In genomic region chr1:164949758-164950452, GRCh38 we compare ENCODE assay signal across 18 cellular contexts.
A peak's percentile ranks its signal among the peaks of the same experiment; 100 is the strongest.
DNase-seq lines count a peak whose midpoint lies in the region; ATAC-seq and TF ChIP-seq lines count a peak whose summit lies in the region.
"Had no signal": no experiment of that assay in that cellular context is flagged by ENCODE, and none has a peak within 500 bp of the region (broad histone marks: within the 10 kb centered on the region; RNA-seq: fewer than 3 reads in every experiment).

No MANE protein-coding gene starts in this region.

- H3K36me3 ChIP-seq in HCT116 (ENCODE audit: control insufficient read depth in 1 of 2, insufficient read depth in 2 of 2, low read length in 2 of 2) (no peaks in the 10 kb centered on the region), endodermal cell (ENCODE audit: control insufficient read depth, insufficient read depth, low read length) (no peaks in the 10 kb centered on the region), neural cell (ENCODE audit: insufficient read depth, low read length) (no peaks in the 10 kb centered on the region), ovary (no peaks in the 10 kb centered on the region)
- H3K36me3 ChIP-seq: HAP-1 had no signal

- RAD21 ChIA-PET in HCT116 (lab: Charles Lee; ENCODE audit: low non-redundant PET in 1 of 2, low total read pairs in 2 of 2, uncharacterized antibody in 2 of 2, unreplicated experiment in 2 of 2), result no interaction called here

- H3K4me3 ChIP-seq in HCT116 (replicated peaks in 1 of 2; ENCODE audit: low read depth in 1 of 2, low read length in 2 of 2) (no peak overlapping the region), endodermal cell (ENCODE audit: low read length) (no peak overlapping the region), neural cell (ENCODE audit: low read length) (peak overlapping the region; percentile 28), ovary (no peak overlapping the region)
- H3K4me3 ChIP-seq: HAP-1, PC-9, SK-N-MC had no signal

- H3K4me2 ChIP-seq in HCT116 (ENCODE audit: low read length) (no peak overlapping the region), neural cell (ENCODE audit: low read length) (no peak overlapping the region)
- H3K4me2 ChIP-seq: PC-9 had no signal

- no peak overlapping the region for H3K4me3 Mint-ChIP-seq in endodermal cell
- no peak overlapping the region for H3K4me3 Mint-ChIP-seq in type B pancreatic cell
- H3K4me3 Mint-ChIP-seq: B cell; CD4-positive, CD25-positive, alpha-beta regulatory T cell had no signal

- TF ChIP-seq CTCF in HCT116 (IDR thresholded peaks at IDR 0.05 in 2 of 3, conservative IDR thresholded peaks at IDR 0.05 in 1 of 3; ENCODE audit: borderline replicate concordance in 1 of 3, insufficient read depth in 1 of 3, low read depth in 2 of 3, low read length in 2 of 3) (peak in 2 of 3 experiments; percentile 2 to 31; a peak in 2 of 6 replicates), endodermal cell (conservative IDR thresholded peaks at IDR 0.05) (peak; percentile 57), neural cell (IDR thresholded peaks at IDR 0.05; ENCODE audit: poor library complexity, severe bottlenecking) (no peak), type B pancreatic cell (conservative IDR thresholded peaks at IDR 0.05) (peak; percentile 40), ovary (IDR thresholded peaks at IDR 0.05) (peak in 1 of 3 donors; percentile 31)

- no peaks in the 10 kb centered on the region for H3K27me3 ChIP-seq in HCT116 (ENCODE audit: insufficient read depth, low read length)
- H3K27me3 ChIP-seq in endodermal cell (ENCODE audit: control insufficient read depth, insufficient read depth, low read length, poor library complexity, severe bottlenecking), result no peaks in the 10 kb centered on the region
- H3K27me3 ChIP-seq in neural cell (ENCODE audit: insufficient read depth, low read depth, low read length), result no peaks in the 10 kb centered on the region
- no peaks in the 10 kb centered on the region for H3K27me3 ChIP-seq in ovary

- TF ChIP-seq POLR2A in HCT116 (IDR thresholded peaks at IDR 0.05; ENCODE audit: borderline replicate concordance, extremely low read depth, insufficient read depth, insufficient read length), result no peak
- TF ChIP-seq POLR2A in ovary (IDR thresholded peaks at IDR 0.05), result no peak

- TF ChIP-seq RAD21 in HCT116 (IDR thresholded peaks at IDR 0.05; ENCODE audit: low read depth), result no peak
- no peak for TF ChIP-seq RAD21 in neural cell (conservative IDR thresholded peaks at IDR 0.05)

- H4K20me1 ChIP-seq in HCT116 (ENCODE audit: insufficient read depth) (no peaks in the 10 kb centered on the region), neural cell (ENCODE audit: insufficient read depth) (no peaks in the 10 kb centered on the region)

- H3K27ac ChIP-seq in HCT116 (ENCODE audit: low read depth, low read length), result no peak overlapping the region
- no peak overlapping the region for H3K27ac ChIP-seq in endodermal cell (ENCODE audit: low read depth, low read length)
- peak overlapping the region; percentile 83 for H3K27ac ChIP-seq in neural cell (ENCODE audit: low read length)
- peak overlapping the region in 1 of 2 donors; percentile 39 for H3K27ac ChIP-seq in ovary
- H3K27ac ChIP-seq: PC-9, SK-N-MC had no signal

- DNase-seq in HCT116 (ENCODE audit: low read depth, low spot score) (no peak), endodermal cell (no peak), type B pancreatic cell (ENCODE audit: extremely low spot score, unreplicated experiment) (no peak), ovary (no peak), NCI-H345 (lab: John Stamatoyannopoulos, UW) (no peak), OCI-M1 (lab: John Stamatoyannopoulos, UW) (no peak)
- DNase-seq: Caco-2; CD4-positive, CD25-positive, alpha-beta regulatory T cell; DMS153; NCI-H1417; NCI-H1930; NCI-H2171 treated with DMSO at 0.1 percent for 48 hours; NCI-H774; PC-9 had no signal

- no peaks in the 10 kb centered on the region for H3F3A ChIP-seq in neural cell (ENCODE audit: insufficient read depth, low read length, poor library complexity, severe bottlenecking)

- no peak for TF ChIP-seq EP300 in neural cell (conservative IDR thresholded peaks at IDR 0.05; ENCODE audit: poor library complexity, severe bottlenecking)
- no peak for TF ChIP-seq EP300 in ovary (IDR thresholded peaks at IDR 0.05)

- CTCF ChIA-PET in HCT116 (lab: Charles Lee), result no interaction called here

- H3K27ac Mint-ChIP-seq in endodermal cell, result no peak overlapping the region
- H3K27ac Mint-ChIP-seq in type B pancreatic cell, result peak overlapping the region; percentile 3
- H3K27ac Mint-ChIP-seq: B cell; CD4-positive, CD25-positive, alpha-beta regulatory T cell had no signal

- WGBS in endodermal cell (ENCODE audit: insufficient coverage in 1 of 2, insufficient read length in 1 of 2), 2 experiments, result 94% methylated on average over 2 of the region's 2 CpGs; no CpG with 5 or more reads in 1 of the 2 experiments
- 46 to 79% (median 74%) methylated on average over 2 of the region's 2 CpGs for WGBS in ovary, 3 donors

- H3K9me2 ChIP-seq in HCT116 (ENCODE audit: insufficient read depth) (no peaks in the 10 kb centered on the region), neural cell (ENCODE audit: insufficient read depth, low read length) (no peaks in the 10 kb centered on the region)

- H3K79me2 ChIP-seq in HCT116 (ENCODE audit: insufficient read depth, low read length), result no peaks in the 10 kb centered on the region
- H3K79me2 ChIP-seq in neural cell (replicated peaks; ENCODE audit: insufficient read depth, low read length), result no peaks in the 10 kb centered on the region

- H3K36me3 Mint-ChIP-seq in endodermal cell (ENCODE audit: low read depth), result no peaks in the 10 kb centered on the region
- H3K36me3 Mint-ChIP-seq in type B pancreatic cell, result peaks cover 4% of the 10 kb centered on the region
- H3K36me3 Mint-ChIP-seq: CD4-positive, CD25-positive, alpha-beta regulatory T cell had no signal

- H3K4me1 Mint-ChIP-seq in endodermal cell (peaks cover 4% of the 10 kb centered on the region), type B pancreatic cell (ENCODE audit: unreplicated experiment) (no peaks in the 10 kb centered on the region)
- H3K4me1 Mint-ChIP-seq: B cell; CD4-positive, CD25-positive, alpha-beta regulatory T cell had no signal

- H3K4me1 ChIP-seq in HCT116 (ENCODE audit: control insufficient read depth in 1 of 2, insufficient read depth in 2 of 2, low read length in 2 of 2) (no peaks in the 10 kb centered on the region), endodermal cell (ENCODE audit: control insufficient read depth, insufficient read depth, low read length) (no peaks in the 10 kb centered on the region), ovary (ENCODE audit: insufficient read depth) (no peaks in the 10 kb centered on the region)
- H3K4me1 ChIP-seq: Caco-2, HAP-1 had no signal

- intact Hi-C loops in HCT116 (cut with micrococcal nuclease) (no loop called here), ovary (cut with DNase I) (no loop called here)

- no peaks in the 10 kb centered on the region for H3K27me3 Mint-ChIP-seq in endodermal cell (ENCODE audit: insufficient read depth)
- no peaks in the 10 kb centered on the region for H3K27me3 Mint-ChIP-seq in type B pancreatic cell
- H3K27me3 Mint-ChIP-seq: B cell; CD4-positive, CD25-positive, alpha-beta regulatory T cell had no signal

- H3K9me3 Mint-ChIP-seq in endodermal cell (peaks cover 32% of the 10 kb centered on the region), type B pancreatic cell (peaks cover 7% of the 10 kb centered on the region)

- no TSS peak for BruUV-seq in HCT116 (replicated peaks; lab: Mats Ljungman, UMichigan)

- no peaks in the 10 kb centered on the region for H3K9me3 ChIP-seq in HCT116 (ENCODE audit: control insufficient read depth in 1 of 2, insufficient read depth in 1 of 2, low read depth in 1 of 2, low read length in 2 of 2)
- H3K9me3 ChIP-seq in endodermal cell (ENCODE audit: control insufficient read depth, low read length), result peaks cover 32% of the 10 kb centered on the region
- H3K9me3 ChIP-seq in neural cell (ENCODE audit: low read length), result peaks cover 3% of the 10 kb centered on the region
- no peaks in the 10 kb centered on the region for H3K9me3 ChIP-seq in ovary
- H3K9me3 ChIP-seq: HAP-1 had no signal

- no peak overlapping the region for H2AFZ ChIP-seq in HCT116 (ENCODE audit: low read depth, low read length, poor library complexity, severe bottlenecking)
- no peak overlapping the region for H2AFZ ChIP-seq in neural cell (ENCODE audit: low read depth, low read length)
- H2AFZ ChIP-seq: PC-9 had no signal

- H3K9ac ChIP-seq in HCT116 (ENCODE audit: low read length) (no peak overlapping the region), endodermal cell (ENCODE audit: extremely low read depth, low read length, poor library complexity, severe bottlenecking) (no peak overlapping the region), neural cell (ENCODE audit: low read length) (no peak overlapping the region)

- no peak for ATAC-seq in HCT116

- POLR2A ChIA-PET in HCT116 (lab: Charles Lee), result no interaction called here

TF ChIP-seq in HCT116, 20 proteins besides CTCF, POLR2A, EP300 and RAD21 (continues in another document):
- no peak for TF ChIP-seq FOSL1 (IDR thresholded peaks at IDR 0.05; ENCODE audit: low read depth)
- no peak for TF ChIP-seq SIN3A (IDR thresholded peaks at IDR 0.05; ENCODE audit: low read depth)
- TF ChIP-seq ZNF274 (IDR thresholded peaks at IDR 0.05; ENCODE audit: low read depth, low read length), result no peak

TF ChIP-seq in neural cell, 6 proteins besides CTCF, POLR2A, EP300 and RAD21 (continues in another document):
- TF ChIP-seq POLR2AphosphoS5 (IDR thresholded peaks at IDR 0.05) (no peak), SMC3 (conservative IDR thresholded peaks at IDR 0.05; ENCODE audit: poor library complexity) (no peak), EZH2 (IDR thresholded peaks at IDR 0.05; ENCODE audit: borderline replicate concordance, insufficient read depth, low read length, poor library complexity, severe bottlenecking) (no peak), MXI1 (conservative IDR thresholded peaks at IDR 0.05; ENCODE audit: poor library complexity, severe bottlenecking) (no peak), TAF1 (IDR thresholded peaks at IDR 0.05; ENCODE audit: low read depth) (no peak)
